In genomic region chr11:72524711-72525110, GRCh38 we compare ENCODE assay signal across 1 cellular context.
TF ChIP-seq lines count a peak whose summit lies in the region.

No MANE protein-coding gene starts in this region.

TF ChIP-seq in IMR-90, 13 proteins besides CTCF, POLR2A, EP300 and RAD21:
- TF ChIP-seq FOS (IDR thresholded peaks at IDR 0.05; ENCODE audit: low read depth, low read length) (no peak), BHLHE40 (IDR thresholded peaks at IDR 0.05; ENCODE audit: low read depth, low read length) (no peak), MXI1 (IDR thresholded peaks at IDR 0.05; ENCODE audit: borderline replicate concordance, low read depth, low read length) (no peak), USF2 (IDR thresholded peaks at IDR 0.05; ENCODE audit: low read depth, low read length) (no peak), CEBPB (IDR thresholded peaks at IDR 0.05; ENCODE audit: low read depth, low read length) (no peak), MAZ (IDR thresholded peaks at IDR 0.05; ENCODE audit: borderline replicate concordance, low read depth, low read length) (no peak), ELK1 (IDR thresholded peaks at IDR 0.05; ENCODE audit: borderline replicate concordance, low read depth, low read length) (no peak), MAFK (IDR thresholded peaks at IDR 0.05; ENCODE audit: low read depth, low read length) (no peak), CHD1 (IDR thresholded peaks at IDR 0.05; ENCODE audit: low read depth, low read length) (no peak)
TF ChIP-seq in IMR-90: peak in this region for 0.
